ENCODE assay signal across 25 cellular contexts in genomic region chr2:186339716-186340115, GRCh38.
"Had no signal": no experiment of that assay in that cellular context is flagged by ENCODE, and none has a peak within 500 bp of the region (broad histone marks: within the 10 kb centered on the region; RNA-seq: fewer than 3 reads in every experiment).

No MANE protein-coding gene starts in this region.

- H3K4me2 ChIP-seq: neural progenitor cell, smooth muscle cell had no signal

- H3K27ac Mint-ChIP-seq: activated naive CD4-positive, alpha-beta T cell treated with anti-CD3 and anti-CD28 coated beads, Interleukin-2, amount 10 ng/mL, durations not matched to agents 7 days and 5 days; activated naive CD8-positive, alpha-beta T cell treated with anti-CD3 and anti-CD28 coated beads, Interleukin-2, amount 50 U/mL, for 24 hours; effector memory CD8-positive, alpha-beta T cell; naive thymus-derived CD4-positive, alpha-beta T cell; neural progenitor cell; stimulated activated effector memory CD8-positive, alpha-beta T cell treated with anti-CD3 and anti-CD28 coated beads, Interleukin-12 subunit alpha, Interleukin-12 subunit beta, amount 100 ng/mL, for 72 hours; T-helper 1 cell treated with Interleukin-12 subunit alpha and Interleukin-12 subunit beta and Interleukin-4 antibody, amounts not matched to agents 30 μg/mL and 1 μg/mL, for 36 hours had no signal

- H3K4me1 ChIP-seq: ascending aorta, heart left ventricle, left ventricle myocardium inferior, neural progenitor cell, psoas muscle had no signal

- H3K4me1 Mint-ChIP-seq: activated naive CD4-positive, alpha-beta T cell treated with anti-CD3 and anti-CD28 coated beads, Interleukin-2, amount 10 ng/mL, durations not matched to agents 7 days and 5 days; activated naive CD8-positive, alpha-beta T cell treated with anti-CD3 and anti-CD28 coated beads, Interleukin-2, amount 50 U/mL, for 24 hours; neural progenitor cell; stimulated activated effector memory CD8-positive, alpha-beta T cell treated with anti-CD3 and anti-CD28 coated beads, Interleukin-12 subunit alpha, Interleukin-12 subunit beta, amount 100 ng/mL, for 72 hours had no signal

- H3K9me3 Mint-ChIP-seq: activated naive CD4-positive, alpha-beta T cell treated with anti-CD3 and anti-CD28 coated beads, Interleukin-2, amount 10 ng/mL, durations not matched to agents 7 days and 5 days had no signal

- H3K27me3 Mint-ChIP-seq: activated naive CD4-positive, alpha-beta T cell treated with anti-CD3 and anti-CD28 coated beads, Interleukin-2, amount 10 ng/mL, durations not matched to agents 7 days and 5 days; activated naive CD8-positive, alpha-beta T cell treated with anti-CD3 and anti-CD28 coated beads, Interleukin-2, amount 50 U/mL, for 24 hours; effector memory CD8-positive, alpha-beta T cell; naive thymus-derived CD4-positive, alpha-beta T cell had no signal

- H3K36me3 ChIP-seq: cardiac muscle cell, heart left ventricle, left ventricle myocardium inferior, neural progenitor cell, ovary, thoracic aorta had no signal

- FAIRE-seq: frontal cortex had no signal

- DNase-seq: activated CD4-positive, alpha-beta T cell treated with anti-CD3 and anti-CD28 coated beads, Interleukin-2, amount 50 U/mL, for 1 hour; activated CD8-positive, alpha-beta memory T cell treated with anti-CD3 and anti-CD28 coated beads for 24 hours; activated CD8-positive, alpha-beta memory T cell treated with anti-CD3 and anti-CD28 coated beads, Interleukin-2, amount 50 U/mL, for 48 hours; activated effector memory CD4-positive, alpha-beta T cell treated with Interleukin-2 at 50 U/mL for 16 hours; activated naive CD4-positive, alpha-beta T cell treated with anti-CD3 and anti-CD28 coated beads, Interleukin-2, amount 10 ng/mL, durations not matched to agents 7 days and 5 days; activated naive CD8-positive, alpha-beta T cell treated with anti-CD3 and anti-CD28 coated beads, Interleukin-2, amount 50 U/mL, for 24 hours; activated T-cell treated with anti-CD3 and anti-CD28 coated beads, Interleukin-2, amount 50 U/mL, for 48 hours; dermis blood vessel endothelial cell; effector memory CD8-positive, alpha-beta T cell; heart left ventricle; left ventricle myocardium inferior; naive thymus-derived CD4-positive, alpha-beta T cell; ovary; psoas muscle; right cardiac atrium; stimulated activated CD4-positive, alpha-beta T cell treated with anti-CD3 and anti-CD28 coated beads, Interleukin-4, amount 100 ng/mL, for 24 hours had no signal

- H3K9ac ChIP-seq: neural progenitor cell had no signal

- H3K4me3 ChIP-seq: ascending aorta, cardiac muscle cell, heart left ventricle, left ventricle myocardium inferior, neural progenitor cell, ovary, psoas muscle, smooth muscle cell, thoracic aorta had no signal

- H3K36me3 Mint-ChIP-seq: activated naive CD4-positive, alpha-beta T cell treated with anti-CD3 and anti-CD28 coated beads, Interleukin-2, amount 10 ng/mL, durations not matched to agents 7 days and 5 days; neural progenitor cell; stimulated activated effector memory CD8-positive, alpha-beta T cell treated with anti-CD3 and anti-CD28 coated beads, Interleukin-12 subunit alpha, Interleukin-12 subunit beta, amount 100 ng/mL, for 72 hours had no signal

- H2AFZ ChIP-seq: neural progenitor cell had no signal

- H3K27me3 ChIP-seq: ascending aorta, cardiac muscle cell, heart left ventricle, neural progenitor cell, ovary had no signal

- H3K27ac ChIP-seq: ascending aorta, cardiac muscle cell, heart left ventricle, left ventricle myocardium inferior, neural progenitor cell, ovary, psoas muscle, thoracic aorta had no signal

- H3K4me3 Mint-ChIP-seq: activated naive CD4-positive, alpha-beta T cell treated with anti-CD3 and anti-CD28 coated beads, Interleukin-2, amount 10 ng/mL, durations not matched to agents 7 days and 5 days; activated naive CD8-positive, alpha-beta T cell treated with anti-CD3 and anti-CD28 coated beads, Interleukin-2, amount 50 U/mL, for 24 hours; effector memory CD8-positive, alpha-beta T cell; naive thymus-derived CD4-positive, alpha-beta T cell; neural progenitor cell; stimulated activated effector memory CD8-positive, alpha-beta T cell treated with anti-CD3 and anti-CD28 coated beads, Interleukin-12 subunit alpha, Interleukin-12 subunit beta, amount 100 ng/mL, for 72 hours; T-helper 1 cell treated with Interleukin-12 subunit alpha and Interleukin-12 subunit beta and Interleukin-4 antibody, amounts not matched to agents 30 μg/mL and 1 μg/mL, for 36 hours had no signal

- ATAC-seq: activated CD4-positive, CD25-positive, alpha-beta regulatory T cell treated with anti-CD3 and anti-CD28 coated beads, Interleukin-2, amount 50 U/mL, for 24 hours; activated naive CD8-positive, alpha-beta T cell treated with anti-CD3 and anti-CD28 coated beads, Interleukin-2, amount 50 U/mL, for 24 hours; effector memory CD8-positive, alpha-beta T cell; heart left ventricle; naive thymus-derived CD4-positive, alpha-beta T cell; psoas muscle; right cardiac atrium; stimulated activated effector memory CD8-positive, alpha-beta T cell treated with anti-CD3 and anti-CD28 coated beads, Interleukin-12 subunit alpha, Interleukin-12 subunit beta, amount 100 ng/mL, for 72 hours had no signal

- H3K9me3 ChIP-seq: ovary, thoracic aorta had no signal
